Comparison of ENCODE assay signal across 17 cellular contexts in genomic region chr18:24227976-24228660, GRCh38.
A peak's percentile ranks its signal among the peaks of the same experiment; 100 is the strongest.
DNase-seq lines count a peak whose midpoint lies in the region; ATAC-seq, FAIRE-seq and TF ChIP-seq lines count a peak whose summit lies in the region.
"Had no signal": no experiment of that assay in that cellular context is flagged by ENCODE, and none has a peak within 500 bp of the region (broad histone marks: within the 10 kb centered on the region; RNA-seq: fewer than 3 reads in every experiment).

No MANE protein-coding gene starts in this region.

- H3K9me3 ChIP-seq in mammary epithelial cell (replicated peaks; ENCODE audit: insufficient read depth, low read length) (no peaks in the 10 kb centered on the region), mucosa of descending colon (no peaks in the 10 kb centered on the region)
- H3K9me3 ChIP-seq: BE2C, upper lobe of right lung had no signal

- no peak overlapping the region for H3K4me3 Mint-ChIP-seq in type B pancreatic cell
- H3K4me3 Mint-ChIP-seq: activated CD8-positive, alpha-beta T cell treated with anti-CD3 and anti-CD28 coated beads, Interleukin-2, amount 10 ng/mL, durations not matched to agents 7 days and 5 days had no signal

- no peak overlapping the region for H3K9ac ChIP-seq in mammary epithelial cell (ENCODE audit: insufficient read depth, low read length)

- intact Hi-C loops in mammary epithelial cell (cut with micrococcal nuclease) (no loop called here), mucosa of descending colon (cut with DNase I, micrococcal nuclease) (no loop called here)

- peaks cover 15% of the 10 kb centered on the region for H3K36me3 Mint-ChIP-seq in type B pancreatic cell

- H3K4me1 ChIP-seq in mammary epithelial cell (ENCODE audit: insufficient read depth, low read length) (no peaks in the 10 kb centered on the region), mucosa of descending colon (ENCODE audit: low read depth) (peaks cover 10% of the 10 kb centered on the region)
- H3K4me1 ChIP-seq: BE2C had no signal

- H3K79me2 ChIP-seq in mammary epithelial cell (ENCODE audit: insufficient read depth, low read length): no peaks in the 10 kb centered on the region

- WGBS in mammary epithelial cell (ENCODE audit: low coverage, missing lambda C conversion rate): 94% methylated on average over 11 of the region's 12 CpGs

- H3K4me3 ChIP-seq in AG09309 (ENCODE audit: control insufficient read depth, low read depth, low read length): no peak overlapping the region
- H3K4me3 ChIP-seq in NB4 (ENCODE audit: low read depth, low read length): no peak overlapping the region
- H3K4me3 ChIP-seq in mammary epithelial cell (replicated peaks in 1 of 3; ENCODE audit: insufficient read depth in 1 of 3, low read depth in 2 of 3, low read length in 3 of 3): no peak overlapping the region
- H3K4me3 ChIP-seq in mucosa of descending colon: no peak overlapping the region
- H3K4me3 ChIP-seq: cardiac muscle cell, GM12878, upper lobe of right lung had no signal

- H3K27ac ChIP-seq in mammary epithelial cell (ENCODE audit: insufficient read depth, low read depth, low read length): no peak overlapping the region
- H3K27ac ChIP-seq: cardiac muscle cell, upper lobe of right lung had no signal

- H3K36me3 ChIP-seq in mammary epithelial cell (ENCODE audit: insufficient read depth, low read length) (peaks cover 2% of the 10 kb centered on the region), mucosa of descending colon (ENCODE audit: low read depth) (no peaks in the 10 kb centered on the region)
- H3K36me3 ChIP-seq: BE2C, cardiac muscle cell had no signal

- H3K27ac Mint-ChIP-seq in type B pancreatic cell: no peak overlapping the region
- H3K27ac Mint-ChIP-seq: activated CD8-positive, alpha-beta T cell treated with anti-CD3 and anti-CD28 coated beads, Interleukin-2, amount 10 ng/mL, durations not matched to agents 7 days and 5 days had no signal

- H4K20me1 ChIP-seq in mammary epithelial cell (ENCODE audit: insufficient read depth, low read length): no peaks in the 10 kb centered on the region

- TF ChIP-seq CTCF in AG09309 (IDR thresholded peaks at IDR 0.05; ENCODE audit: control insufficient read depth, insufficient read depth, low read depth, low read length, missing control alignments) (no peak), NB4 (IDR thresholded peaks at IDR 0.05; ENCODE audit: low read depth, low read length) (no peak), mammary epithelial cell (conservative IDR thresholded peaks at IDR 0.05 in 1 of 2, IDR thresholded peaks at IDR 0.05 in 1 of 2; ENCODE audit: extremely low read depth in 1 of 2, insufficient read depth in 1 of 2, low read depth in 1 of 2, low read length in 2 of 2) (no peak), mucosa of descending colon (IDR thresholded peaks at IDR 0.05) (no peak), type B pancreatic cell (conservative IDR thresholded peaks at IDR 0.05) (no peak)

- DNase-seq in AG09309 (ENCODE audit: low read depth) (peak; percentile 23), NB4 (ENCODE audit: low read depth) (peak; percentile 10), mammary epithelial cell (peak; percentile 57), mucosa of descending colon (peak in 1 of 3 donors; percentile 12), hepatic stellate cell (ENCODE audit: low spot score) (no peak), type B pancreatic cell (ENCODE audit: extremely low spot score, unreplicated experiment) (no peak), HTR-8/SVneo (ENCODE audit: insufficient read length, low spot score) (no peak)
- DNase-seq in NK-92 treated with Interleukin-12 subunit alpha and Interleukin-12 subunit beta, amount 100 ng/mL, for 24 hours (lab: John Stamatoyannopoulos, UW): no peak
- DNase-seq: activated CD8-positive, alpha-beta T cell treated with anti-CD3 and anti-CD28 coated beads, Interleukin-2, amount 10 ng/mL, durations not matched to agents 7 days and 5 days; activated effector memory CD4-positive, alpha-beta T cell treated with anti-CD3 and anti-CD28 coated beads, Interleukin-2, amount 50 U/mL, for 16 hours; BE2C; DND-41; NCI-H345; RPMI8226; upper lobe of right lung had no signal

- dilution Hi-C loops in mammary epithelial cell (cut with HindIII; ENCODE audit: low sequenced_read_pairs): no loop called here

- in situ Hi-C loops in mammary epithelial cell (cut with MboI; ENCODE audit: low sequenced_read_pairs in 2 of 2): no loop called here

- H3K27me3 Mint-ChIP-seq in type B pancreatic cell: no peaks in the 10 kb centered on the region

- H3K4me1 Mint-ChIP-seq in type B pancreatic cell (ENCODE audit: unreplicated experiment): peaks cover 19% of the 10 kb centered on the region

- H3K4me2 ChIP-seq in mammary epithelial cell (ENCODE audit: insufficient read depth, low read depth, low read length): no peak overlapping the region

- no peak overlapping the region for H2AFZ ChIP-seq in mammary epithelial cell (ENCODE audit: low read depth, low read length)

- peak; percentile 41 for ATAC-seq in mucosa of descending colon
- ATAC-seq: activated CD8-positive, alpha-beta T cell treated with anti-CD3 and anti-CD28 coated beads, Interleukin-2, amount 10 ng/mL, durations not matched to agents 7 days and 5 days; GM12878; upper lobe of right lung had no signal

- no TSS peak for BruUV-seq in mammary epithelial cell (replicated peaks; lab: Mats Ljungman, UMichigan)

- FAIRE-seq in HTR-8/SVneo (lab: Jason Lieb, UNC): no peak
- FAIRE-seq: GM12878 had no signal

- no peak for TF ChIP-seq POLR2A in NB4 (IDR thresholded peaks at IDR 0.05; ENCODE audit: extremely low read depth, insufficient read length)

- no peaks in the 10 kb centered on the region for H3K9me3 Mint-ChIP-seq in type B pancreatic cell

- CTCF ChIA-PET in mammary epithelial cell (lab: Charles Lee; ENCODE audit: low non-redundant PET): no interaction called here

- H3K27me3 ChIP-seq in mammary epithelial cell (ENCODE audit: insufficient read depth, low read length): no peaks in the 10 kb centered on the region
- H3K27me3 ChIP-seq: BE2C, upper lobe of right lung had no signal

Comparison
In these comparisons a context has a peak if more than half of its experiments do, and no peak if none do; other contexts are left out.
1. DNase-seq: peak in AG09309 (single experiment), NB4 (single experiment) and mammary epithelial cell (single experiment); none in hepatic stellate cell (single experiment), type B pancreatic cell (single experiment), NK-92 treated with Interleukin-12 subunit alpha and Interleukin-12 subunit beta, amount 100 ng/mL, for 24 hours (single experiment) and HTR-8/SVneo (single experiment).